ENCODE assay signal across 28 cellular contexts in the genomic region with DNA sequence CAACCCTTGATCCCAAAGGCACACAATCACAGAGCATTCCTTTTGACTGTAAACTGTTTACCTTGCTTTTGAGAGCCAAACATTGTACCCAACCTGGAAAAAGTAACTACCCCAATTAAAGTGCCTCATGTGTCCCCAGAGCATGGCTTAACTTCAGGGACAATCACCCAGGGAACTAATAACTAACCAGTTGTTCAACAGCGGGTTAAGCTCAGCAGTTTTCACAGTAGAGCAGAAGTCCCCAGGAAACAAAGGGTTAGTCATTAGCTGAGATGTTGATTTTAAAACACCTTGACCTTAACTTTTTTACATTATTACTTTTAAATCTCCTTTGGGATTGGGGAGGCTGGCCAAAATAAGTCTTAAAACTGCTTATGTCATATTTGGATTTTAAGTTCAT.
"Had no signal": no experiment of that assay in that cellular context is flagged by ENCODE, and none has a peak within 500 bp of the region (broad histone marks: within the 10 kb centered on the region; RNA-seq: fewer than 3 reads in every experiment).

No MANE protein-coding gene starts in this region.

- H3K9me3 ChIP-seq: stomach, suprapubic skin, testis, thoracic aorta, thyroid gland, tibial artery, tibial nerve, transverse colon, upper lobe of left lung, upper lobe of right lung, uterus, vagina had no signal

- H3K9me3 Mint-ChIP-seq: stimulated activated effector memory CD8-positive, alpha-beta T cell treated with anti-CD3 and anti-CD28 coated beads, Interleukin-12 subunit alpha, Interleukin-12 subunit beta, amount 100 ng/mL, for 72 hours; stimulated activated memory B cell treated with anti-CD40 and anti-IgM and Interleukin-4, amounts not matched to agents 10 μg/mL and 1 μg/mL and 100 μg/mL, for 72 hours; stimulated activated naive B cell treated with anti-CD40 and anti-IgM and Interleukin-4, amounts not matched to agents 10 μg/mL and 1 μg/mL and 100 μg/mL, for 72 hours; stimulated activated naive CD8-positive, alpha-beta T cell treated with anti-CD3 and anti-CD28 coated beads, Interleukin-15, amount 100 ng/mL, for 72 hours; stimulated activated naive CD8-positive, alpha-beta T cell treated with anti-CD3 and anti-CD28 coated beads, Interleukin-15, Interleukin-2, amounts not matched to agents 100 ng/mL and 50 ng/mL, for 24 hours; type B pancreatic cell had no signal

- H3K36me3 ChIP-seq: thoracic aorta, thyroid gland, tibial artery, upper lobe of right lung, uterus, vagina had no signal

- FAIRE-seq: urothelium cell line had no signal

- H3K27me3 Mint-ChIP-seq: stimulated activated naive B cell treated with anti-CD40 and anti-IgM and Interleukin-4, amounts not matched to agents 10 μg/mL and 1 μg/mL and 100 μg/mL, for 72 hours; stimulated activated naive CD8-positive, alpha-beta T cell treated with anti-CD3 and anti-CD28 coated beads, Interleukin-15, amount 100 ng/mL, for 72 hours; stimulated activated naive CD8-positive, alpha-beta T cell treated with anti-CD3 and anti-CD28 coated beads, Interleukin-15, Interleukin-2, amounts not matched to agents 100 ng/mL and 50 ng/mL, for 24 hours; type B pancreatic cell had no signal

- DNase-seq: stimulated activated CD4-positive, alpha-beta T cell treated with anti-CD3 and anti-CD28 coated beads, Interleukin-2, amount 100 ng/mL, for 48 hours; stimulated activated CD4-positive, alpha-beta T cell treated with anti-CD3 and anti-CD28 coated beads, Interleukin-4, amount 100 ng/mL, for 1 hour; stimulated activated CD4-positive, alpha-beta T cell treated with anti-CD3 and anti-CD28 coated beads, Interleukin-4, amount 100 ng/mL, for 24 hours; stimulated activated CD4-positive, alpha-beta T cell treated with anti-CD3 and anti-CD28 coated beads, Interleukin-4, amount 100 ng/mL, for 4 hours; stimulated activated CD8-positive, alpha-beta memory T cell treated with anti-CD3 and anti-CD28 coated beads, Interleukin-4, amount 100 ng/mL, for 48 hours; stimulated activated naive B cell treated with anti-CD40 and anti-IgM and Interleukin-4, amounts not matched to agents 10 μg/mL and 1 μg/mL and 100 μg/mL, for 72 hours; stimulated activated naive CD4-positive, alpha-beta T cell; stimulated activated naive CD4-positive, alpha-beta T cell treated with Interleukin-2 at 50 U/mL for 16 hours; stimulated activated naive CD8-positive, alpha-beta T cell treated with anti-CD3 and anti-CD28 coated beads, Interleukin-15, amount 100 ng/mL, for 72 hours; stimulated activated naive CD8-positive, alpha-beta T cell treated with anti-CD3 and anti-CD28 coated beads, Interleukin-15, Interleukin-2, amounts not matched to agents 100 U/mL and 50 U/mL, for 24 hours; stomach; substantia nigra; testis; thyroid gland; tibial artery; transverse colon; upper lobe of left lung; upper lobe of right lung; uterus had no signal

- H3K4me1 Mint-ChIP-seq: stimulated activated effector memory CD8-positive, alpha-beta T cell treated with anti-CD3 and anti-CD28 coated beads, Interleukin-12 subunit alpha, Interleukin-12 subunit beta, amount 100 ng/mL, for 72 hours; stimulated activated memory B cell treated with anti-CD40 and anti-IgM and Interleukin-4, amounts not matched to agents 10 μg/mL and 1 μg/mL and 100 μg/mL, for 72 hours; stimulated activated naive B cell treated with anti-CD40 and anti-IgM and Interleukin-4, amounts not matched to agents 10 μg/mL and 1 μg/mL and 100 μg/mL, for 72 hours; stimulated activated naive CD8-positive, alpha-beta T cell treated with anti-CD3 and anti-CD28 coated beads, Interleukin-15, amount 100 ng/mL, for 72 hours had no signal

- ATAC-seq: stimulated activated effector memory CD8-positive, alpha-beta T cell treated with anti-CD3 and anti-CD28 coated beads, Interleukin-12 subunit alpha, Interleukin-12 subunit beta, amount 100 ng/mL, for 72 hours; stimulated activated memory B cell treated with anti-CD40 and anti-IgM and Interleukin-4, amounts not matched to agents 10 μg/mL and 1 μg/mL and 100 μg/mL, for 72 hours; stimulated activated naive B cell treated with anti-CD40 and anti-IgM and Interleukin-4, amounts not matched to agents 10 μg/mL and 1 μg/mL and 100 μg/mL, for 72 hours; stimulated activated naive CD8-positive, alpha-beta T cell treated with anti-CD3 and anti-CD28 coated beads, Interleukin-15, amount 100 ng/mL, for 72 hours; stimulated activated naive CD8-positive, alpha-beta T cell treated with anti-CD3 and anti-CD28 coated beads, Interleukin-15, Interleukin-2, amounts not matched to agents 100 U/mL and 50 U/mL, for 24 hours; upper lobe of right lung had no signal

- H3K4me1 ChIP-seq: stomach, suprapubic skin, testis, thyroid gland, tibial artery, tibial nerve, upper lobe of left lung, upper lobe of right lung, uterus, vagina had no signal

- H3K27ac Mint-ChIP-seq: stimulated activated effector memory CD8-positive, alpha-beta T cell treated with anti-CD3 and anti-CD28 coated beads, Interleukin-12 subunit alpha, Interleukin-12 subunit beta, amount 100 ng/mL, for 72 hours; stimulated activated memory B cell treated with anti-CD40 and anti-IgM and Interleukin-4, amounts not matched to agents 10 μg/mL and 1 μg/mL and 100 μg/mL, for 72 hours; stimulated activated naive B cell treated with anti-CD40 and anti-IgM and Interleukin-4, amounts not matched to agents 10 μg/mL and 1 μg/mL and 100 μg/mL, for 72 hours; stimulated activated naive CD8-positive, alpha-beta T cell treated with anti-CD3 and anti-CD28 coated beads, Interleukin-15, amount 100 ng/mL, for 72 hours; stimulated activated naive CD8-positive, alpha-beta T cell treated with anti-CD3 and anti-CD28 coated beads, Interleukin-15, Interleukin-2, amounts not matched to agents 100 ng/mL and 50 ng/mL, for 24 hours had no signal

- H3K27me3 ChIP-seq: stomach, suprapubic skin, testis, thyroid gland, tibial artery, tibial nerve, transverse colon, upper lobe of left lung, upper lobe of right lung, uterus, vagina had no signal

- H3K36me3 Mint-ChIP-seq: stimulated activated effector memory CD8-positive, alpha-beta T cell treated with anti-CD3 and anti-CD28 coated beads, Interleukin-12 subunit alpha, Interleukin-12 subunit beta, amount 100 ng/mL, for 72 hours; stimulated activated memory B cell treated with anti-CD40 and anti-IgM and Interleukin-4, amounts not matched to agents 10 μg/mL and 1 μg/mL and 100 μg/mL, for 72 hours; stimulated activated naive B cell treated with anti-CD40 and anti-IgM and Interleukin-4, amounts not matched to agents 10 μg/mL and 1 μg/mL and 100 μg/mL, for 72 hours had no signal

- H3K4me3 ChIP-seq: stomach, suprapubic skin, testis, thoracic aorta, thyroid gland, tibial artery, tibial nerve, transverse colon, upper lobe of left lung, upper lobe of right lung, uterus, vagina had no signal

- H3K4me3 Mint-ChIP-seq: stimulated activated effector memory CD8-positive, alpha-beta T cell treated with anti-CD3 and anti-CD28 coated beads, Interleukin-12 subunit alpha, Interleukin-12 subunit beta, amount 100 ng/mL, for 72 hours; stimulated activated memory B cell treated with anti-CD40 and anti-IgM and Interleukin-4, amounts not matched to agents 10 μg/mL and 1 μg/mL and 100 μg/mL, for 72 hours; stimulated activated naive B cell treated with anti-CD40 and anti-IgM and Interleukin-4, amounts not matched to agents 10 μg/mL and 1 μg/mL and 100 μg/mL, for 72 hours; stimulated activated naive CD8-positive, alpha-beta T cell treated with anti-CD3 and anti-CD28 coated beads, Interleukin-15, amount 100 ng/mL, for 72 hours; stimulated activated naive CD8-positive, alpha-beta T cell treated with anti-CD3 and anti-CD28 coated beads, Interleukin-15, Interleukin-2, amounts not matched to agents 100 ng/mL and 50 ng/mL, for 24 hours; type B pancreatic cell had no signal

- H3K27ac ChIP-seq: stomach, suprapubic skin, testis, thoracic aorta, thyroid gland, tibial artery, tibial nerve, transverse colon, upper lobe of left lung, upper lobe of right lung, uterus, vagina had no signal
